Comparison of ENCODE assay signal across 27 cellular contexts in the genomic region with DNA sequence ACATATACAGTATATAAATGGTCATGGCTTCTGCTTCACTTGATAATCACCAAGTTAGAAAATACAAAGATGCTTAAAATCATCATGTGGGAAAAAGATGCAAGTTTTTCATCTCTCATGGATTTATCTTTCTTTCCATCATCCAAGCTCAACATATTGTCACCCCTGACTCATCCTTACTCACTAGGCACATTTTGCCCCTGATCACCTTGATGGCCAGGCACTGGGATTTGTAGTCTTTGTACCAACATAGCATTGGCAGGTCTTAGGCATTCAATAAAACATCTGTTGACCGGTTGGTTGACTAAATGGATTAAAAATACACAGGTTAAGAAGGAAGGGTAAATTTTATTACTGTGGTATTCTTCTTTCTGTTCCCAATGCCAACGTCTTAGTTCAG. TPM values are rescaled to one million over a fixed set of nuclear protein-coding genes. Genes with fewer than 3 reads are reported as not detected.
DNase-seq lines count a peak whose midpoint lies in the region; ATAC-seq, FAIRE-seq and TF ChIP-seq lines count a peak whose summit lies in the region.
"Had no signal": no experiment of that assay in that cellular context is flagged by ENCODE, and none has a peak within 500 bp of the region (broad histone marks: within the 10 kb centered on the region; RNA-seq: fewer than 3 reads in every experiment).

No MANE protein-coding gene starts in this region.

- TF ChIP-seq POLR2A in GM12892 (IDR thresholded peaks at IDR 0.05; ENCODE audit: low read depth, low read length), result no peak

- ATAC-seq in activated CD8-positive, alpha-beta T cell treated with anti-CD3 and anti-CD28 coated beads, Interleukin-2, amount 10 ng/mL, durations not matched to agents 7 days and 5 days, result no peak
- ATAC-seq in memory B cell (ENCODE audit: low read depth), result no peak
- no peak for ATAC-seq in GM18511 (IDR thresholded peaks at IDR 0.05; ENCODE audit: unreplicated experiment)
- ATAC-seq: HCT116, heart left ventricle, right lobe of liver had no signal

- CTCF ChIA-PET in activated naive CD4-positive, alpha-beta T cell treated with anti-CD3 and anti-CD28 coated beads for 36 hours (lab: Charles Lee), result interaction anchor here (0.9 kb wide), 1 partner anchor 56 kb away, joined by 3 read pairs; a partner anchor contains a TSS
- CTCF ChIA-PET in activated CD8-positive, alpha-beta T cell treated with anti-CD3 and anti-CD28 coated beads, Interleukin-2, amount 10 ng/mL, durations not matched to agents 7 days and 5 days (lab: Charles Lee), result no interaction called here

- intact Hi-C loops in activated naive CD4-positive, alpha-beta T cell treated with anti-CD3 and anti-CD28 coated beads for 36 hours (cut with micrococcal nuclease), result no loop called here

- H3K4me3 Mint-ChIP-seq in activated naive CD4-positive, alpha-beta T cell treated with anti-CD3 and anti-CD28 coated beads for 36 hours, result no peak overlapping the region
- H3K4me3 Mint-ChIP-seq in activated CD8-positive, alpha-beta T cell treated with anti-CD3 and anti-CD28 coated beads, Interleukin-2, amount 10 ng/mL, durations not matched to agents 7 days and 5 days, result no peak overlapping the region
- H3K4me3 Mint-ChIP-seq in memory B cell, result no peak overlapping the region
- H3K4me3 Mint-ChIP-seq: T-helper 2 cell treated with Interferon-gamma antibody and Interleukin-4, amounts not matched to agents 5 μg/mL and 100 μg/mL, for 36 hours had no signal

- H3K27me3 Mint-ChIP-seq in activated naive CD4-positive, alpha-beta T cell treated with anti-CD3 and anti-CD28 coated beads for 36 hours (ENCODE audit: low read depth), result no peaks in the 10 kb centered on the region
- no peaks in the 10 kb centered on the region for H3K27me3 Mint-ChIP-seq in activated CD8-positive, alpha-beta T cell treated with anti-CD3 and anti-CD28 coated beads, Interleukin-2, amount 10 ng/mL, durations not matched to agents 7 days and 5 days (ENCODE audit: low read depth)
- no peaks in the 10 kb centered on the region for H3K27me3 Mint-ChIP-seq in memory B cell

- no peak for DNase-seq in activated naive CD4-positive, alpha-beta T cell treated with anti-CD3 and anti-CD28 coated beads for 36 hours
- DNase-seq in activated naive CD4-positive, alpha-beta T cell treated with Interleukin-2 at 50 U/mL for 16 hours, result no peak
- DNase-seq in GM12892 (ENCODE audit: insufficient read length) (no peak), memory B cell (ENCODE audit: low spot score in 2 of 2) (no peak), ureter (ENCODE audit: low spot score) (no peak), KBM-7 (no peak)
- DNase-seq in activated CD8-positive, alpha-beta T cell treated with anti-CD3 and anti-CD28 coated beads, Interleukin-2, amount 10 ng/mL, durations not matched to agents 7 days and 5 days, result no peak
- DNase-seq: activated CD4-positive, alpha-beta T cell treated with anti-CD3 and anti-CD28 coated beads, Interleukin-2, amount 50 U/mL, for 1 hour; activated CD8-positive, alpha-beta memory T cell treated with anti-CD3 and anti-CD28 coated beads, Interleukin-2, amount 50 U/mL, for 4 hours; activated effector memory CD4-positive, alpha-beta T cell treated with anti-CD3 and anti-CD28 coated beads, Interleukin-2, amount 50 U/mL, for 16 hours; amygdala; Caco-2; effector CD8-positive, alpha-beta T cell; GF-D8; heart left ventricle; KG1; NCI-H1436 treated with DMSO at 0.1 percent for 48 hours; NCI-H446 treated with DMSO at 0.1 percent for 48 hours; OCI-M1; right lobe of liver; stimulated activated CD4-positive, alpha-beta T cell treated with anti-CD3 and anti-CD28 coated beads, Interleukin-2, amount 100 ng/mL, for 48 hours; substantia nigra; upper lobe of left lung had no signal

- peak overlapping the region; percentile 16 for H3K27ac Mint-ChIP-seq in activated naive CD4-positive, alpha-beta T cell treated with anti-CD3 and anti-CD28 coated beads for 36 hours
- peak overlapping the region; percentile 13 for H3K27ac Mint-ChIP-seq in activated CD8-positive, alpha-beta T cell treated with anti-CD3 and anti-CD28 coated beads, Interleukin-2, amount 10 ng/mL, durations not matched to agents 7 days and 5 days
- H3K27ac Mint-ChIP-seq in memory B cell, result peak overlapping the region; percentile 8
- H3K27ac Mint-ChIP-seq: T-helper 2 cell treated with Interferon-gamma antibody and Interleukin-4, amounts not matched to agents 5 μg/mL and 100 μg/mL, for 36 hours had no signal

- H3K4me1 Mint-ChIP-seq in activated naive CD4-positive, alpha-beta T cell treated with anti-CD3 and anti-CD28 coated beads for 36 hours (ENCODE audit: low read depth), result no peaks in the 10 kb centered on the region
- H3K4me1 Mint-ChIP-seq in activated CD8-positive, alpha-beta T cell treated with anti-CD3 and anti-CD28 coated beads, Interleukin-2, amount 10 ng/mL, durations not matched to agents 7 days and 5 days (ENCODE audit: low read depth), result no peaks in the 10 kb centered on the region
- no peaks in the 10 kb centered on the region for H3K4me1 Mint-ChIP-seq in memory B cell

- POLR2A ChIA-PET in activated CD8-positive, alpha-beta T cell treated with anti-CD3 and anti-CD28 coated beads, Interleukin-2, amount 10 ng/mL, durations not matched to agents 7 days and 5 days (lab: Charles Lee), result no interaction called here

- in situ Hi-C loops in KBM-7 (cut with MboI; ENCODE audit: low pct_unique_long_range_greater_than_20kb, low sequenced_read_pairs), result no loop called here

- H3K36me3 Mint-ChIP-seq in activated naive CD4-positive, alpha-beta T cell treated with anti-CD3 and anti-CD28 coated beads for 36 hours (ENCODE audit: low read depth), result peaks cover 41% of the 10 kb centered on the region
- peaks cover 64% of the 10 kb centered on the region for H3K36me3 Mint-ChIP-seq in activated CD8-positive, alpha-beta T cell treated with anti-CD3 and anti-CD28 coated beads, Interleukin-2, amount 10 ng/mL, durations not matched to agents 7 days and 5 days (ENCODE audit: low read depth)
- peaks cover 23% of the 10 kb centered on the region for H3K36me3 Mint-ChIP-seq in memory B cell

- FAIRE-seq in GM12892 (lab: Jason Lieb, UNC), result peak; percentile 38
- FAIRE-seq: colon had no signal

- no peaks in the 10 kb centered on the region for H3K9me3 Mint-ChIP-seq in activated naive CD4-positive, alpha-beta T cell treated with anti-CD3 and anti-CD28 coated beads for 36 hours
- no peaks in the 10 kb centered on the region for H3K9me3 Mint-ChIP-seq in activated CD8-positive, alpha-beta T cell treated with anti-CD3 and anti-CD28 coated beads, Interleukin-2, amount 10 ng/mL, durations not matched to agents 7 days and 5 days (ENCODE audit: insufficient read depth)
- no peaks in the 10 kb centered on the region for H3K9me3 Mint-ChIP-seq in memory B cell
- H3K9me3 Mint-ChIP-seq: T-helper 2 cell treated with Interferon-gamma antibody and Interleukin-4, amounts not matched to agents 5 μg/mL and 100 μg/mL, for 36 hours had no signal

RNA-seq across cellular contexts. Expression of a gene that starts 28.1 kb away (rescaled TPM):
- 10 to 100 TPM; 24.3 to 25.0 TPM for total RNA-seq in activated naive CD4-positive, alpha-beta T cell treated with anti-CD3 and anti-CD28 coated beads for 36 hours
- polyA plus RNA-seq in GM12892 (2012; ENCODE audit: missing spikeins), result 26.3 TPM
- 10 to 100 TPM; 24.9 to 25.5 TPM for total RNA-seq in activated CD8-positive, alpha-beta T cell treated with anti-CD3 and anti-CD28 coated beads, Interleukin-2, amount 10 ng/mL, durations not matched to agents 7 days and 5 days
- 63.9 TPM for total RNA-seq in ureter

RNA-seq across cellular contexts. Expression of a gene that starts 56.6 kb away (rescaled TPM):
- 10 to 100 TPM; 45.5 to 47.0 TPM for total RNA-seq in activated naive CD4-positive, alpha-beta T cell treated with anti-CD3 and anti-CD28 coated beads for 36 hours
- 40.8 TPM for polyA plus RNA-seq in GM12892 (2012; ENCODE audit: missing spikeins)
- 10 to 100 TPM; 75.6 to 78.9 TPM for total RNA-seq in activated CD8-positive, alpha-beta T cell treated with anti-CD3 and anti-CD28 coated beads, Interleukin-2, amount 10 ng/mL, durations not matched to agents 7 days and 5 days
- total RNA-seq in ureter, result 108 TPM
